Comparison of ENCODE assay signal across 9 cellular contexts in the genomic region with DNA sequence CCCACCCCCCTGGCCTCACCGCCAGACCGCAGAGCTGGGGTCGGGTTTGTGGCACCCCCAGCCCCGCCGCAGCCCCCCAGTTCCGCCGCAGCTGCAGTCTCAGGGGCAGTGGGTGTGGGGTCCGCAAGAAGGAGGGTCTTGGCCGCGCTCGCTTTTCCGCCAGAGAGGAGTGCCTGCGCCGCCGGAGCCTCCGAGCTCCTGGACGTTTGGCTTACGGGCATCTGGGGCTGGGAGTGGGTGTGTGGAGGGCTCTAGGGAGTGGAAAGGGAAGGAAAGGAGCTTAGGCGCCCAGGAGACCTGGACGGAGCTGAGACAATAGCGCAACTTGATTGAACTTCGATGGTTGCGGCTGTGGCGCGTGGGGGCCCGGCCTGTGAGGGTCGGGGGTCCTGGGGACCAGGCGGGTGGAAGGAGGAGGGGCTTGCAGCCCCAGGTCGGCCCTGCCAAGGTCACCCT.
A peak's percentile ranks its signal among the peaks of the same experiment; 100 is the strongest.
DNase-seq lines count a peak whose midpoint lies in the region; ATAC-seq lines count a peak whose summit lies in the region.
"Had no signal": no experiment of that assay in that cellular context is flagged by ENCODE, and none has a peak within 500 bp of the region (broad histone marks: within the 10 kb centered on the region; RNA-seq: fewer than 3 reads in every experiment).

No MANE protein-coding gene starts in this region.

- no peaks in the 10 kb centered on the region for H3K27me3 ChIP-seq in adipocyte (replicated peaks; ENCODE audit: control insufficient read depth, insufficient read depth, low read length)

- peaks cover 25% of the 10 kb centered on the region for H3K36me3 ChIP-seq in adipocyte (ENCODE audit: control insufficient read depth, insufficient read depth, low read length, severe bottlenecking)

- peak overlapping the region; percentile 92 to 95 for H3K4me3 Mint-ChIP-seq in stimulated activated naive B cell treated with anti-CD40 and anti-IgM and Interleukin-4, amounts not matched to agents 10 μg/mL and 1 μg/mL and 100 μg/mL, for 72 hours

- peaks cover 0 to 5% of the 10 kb centered on the region in 2 donors for H3K27me3 Mint-ChIP-seq in stimulated activated naive B cell treated with anti-CD40 and anti-IgM and Interleukin-4, amounts not matched to agents 10 μg/mL and 1 μg/mL and 100 μg/mL, for 72 hours

- H3K4me3 ChIP-seq in adipocyte (ENCODE audit: low read length): peak overlapping the region; percentile 89

- H3K4me1 Mint-ChIP-seq in stimulated activated naive B cell treated with anti-CD40 and anti-IgM and Interleukin-4, amounts not matched to agents 10 μg/mL and 1 μg/mL and 100 μg/mL, for 72 hours: peaks cover 32 to 47% of the 10 kb centered on the region in 2 donors

- peak overlapping the region; percentile 97 for H3K9ac ChIP-seq in adipocyte (ENCODE audit: low read length)

- ATAC-seq in stimulated activated naive B cell treated with anti-CD40 and anti-IgM and Interleukin-4, amounts not matched to agents 10 μg/mL and 1 μg/mL and 100 μg/mL, for 72 hours (replicated peaks): peak; percentile 31
- no peak for ATAC-seq in GM18520 (IDR thresholded peaks at IDR 0.05; ENCODE audit: unreplicated experiment)

- DNase-seq in NCI-H1105 treated with DMSO at 0.1 percent for 48 hours (lab: John Stamatoyannopoulos, UW): peak; percentile 16
- DNase-seq in NCI-H1105 (lab: John Stamatoyannopoulos, UW): no peak
- DNase-seq in adipocyte (ENCODE audit: low read depth): peak; percentile 57
- peak; percentile 54 for DNase-seq in iPS-NIHi7 (ENCODE audit: extremely low spot score)
- no peak for DNase-seq in stimulated activated naive B cell treated with anti-CD40 and anti-IgM and Interleukin-4, amounts not matched to agents 10 μg/mL and 1 μg/mL and 100 μg/mL, for 72 hours
- no peak for DNase-seq in NCI-H510A treated with DMSO at 0.1 percent for 48 hours (lab: John Stamatoyannopoulos, UW)
- DNase-seq in SIG-M5 treated with dmso at 0.1 percent for 504 hours (lab: John Stamatoyannopoulos, UW; ENCODE audit: unreplicated experiment): no peak
- DNase-seq: NCI-H446 treated with DMSO at 0.1 percent for 48 hours had no signal

- H3K27ac Mint-ChIP-seq in stimulated activated naive B cell treated with anti-CD40 and anti-IgM and Interleukin-4, amounts not matched to agents 10 μg/mL and 1 μg/mL and 100 μg/mL, for 72 hours: peak overlapping the region; percentile 89

- no peaks in the 10 kb centered on the region for H3K9me3 Mint-ChIP-seq in stimulated activated naive B cell treated with anti-CD40 and anti-IgM and Interleukin-4, amounts not matched to agents 10 μg/mL and 1 μg/mL and 100 μg/mL, for 72 hours

- peaks cover 71% of the 10 kb centered on the region for H3K4me1 ChIP-seq in adipocyte (ENCODE audit: control insufficient read depth, insufficient read depth, low read length)

- H3K9me3 ChIP-seq in adipocyte (ENCODE audit: control insufficient read depth, low read length): no peaks in the 10 kb centered on the region

- H3K36me3 Mint-ChIP-seq in stimulated activated naive B cell treated with anti-CD40 and anti-IgM and Interleukin-4, amounts not matched to agents 10 μg/mL and 1 μg/mL and 100 μg/mL, for 72 hours: no peaks in the 10 kb centered on the region

Comparison
In these comparisons a context has a peak if more than half of its experiments do, and no peak if none do; other contexts are left out.
1. DNase-seq: peak in NCI-H1105 treated with DMSO at 0.1 percent for 48 hours (single experiment), adipocyte (single experiment) and iPS-NIHi7 (single experiment); none in NCI-H1105 (single experiment), stimulated activated naive B cell treated with anti-CD40 and anti-IgM and Interleukin-4, amounts not matched to agents 10 μg/mL and 1 μg/mL and 100 μg/mL, for 72 hours (single experiment), NCI-H510A treated with DMSO at 0.1 percent for 48 hours (single experiment) and SIG-M5 treated with dmso at 0.1 percent for 504 hours (single experiment).